1 cellular context compared by ENCODE assay signal in the genomic region with DNA sequence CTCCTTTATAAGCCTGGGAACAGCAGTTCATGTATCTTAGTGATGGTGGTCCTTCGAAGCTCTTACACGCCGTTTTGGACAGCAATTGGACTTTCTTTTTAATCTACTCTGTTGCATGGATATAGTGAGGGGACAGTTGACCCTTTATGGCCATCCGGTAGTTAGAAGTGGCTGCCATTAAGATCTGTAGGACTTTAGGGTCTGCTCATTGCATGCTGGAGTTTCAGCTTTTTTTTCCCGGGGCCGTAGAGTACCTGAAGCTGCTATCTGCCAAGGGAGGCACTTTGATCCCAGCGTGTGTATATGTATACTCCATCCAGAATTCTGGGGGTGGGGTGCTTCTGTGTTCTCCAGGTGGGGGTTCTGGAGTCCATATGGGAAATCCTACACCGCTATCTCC.
TF ChIP-seq lines count a peak whose summit lies in the region.

No MANE protein-coding gene starts in this region.

TF ChIP-seq in HCT116, 20 proteins besides CTCF, POLR2A, EP300 and RAD21 (continued from another document):
- TF ChIP-seq, protein P1, sequence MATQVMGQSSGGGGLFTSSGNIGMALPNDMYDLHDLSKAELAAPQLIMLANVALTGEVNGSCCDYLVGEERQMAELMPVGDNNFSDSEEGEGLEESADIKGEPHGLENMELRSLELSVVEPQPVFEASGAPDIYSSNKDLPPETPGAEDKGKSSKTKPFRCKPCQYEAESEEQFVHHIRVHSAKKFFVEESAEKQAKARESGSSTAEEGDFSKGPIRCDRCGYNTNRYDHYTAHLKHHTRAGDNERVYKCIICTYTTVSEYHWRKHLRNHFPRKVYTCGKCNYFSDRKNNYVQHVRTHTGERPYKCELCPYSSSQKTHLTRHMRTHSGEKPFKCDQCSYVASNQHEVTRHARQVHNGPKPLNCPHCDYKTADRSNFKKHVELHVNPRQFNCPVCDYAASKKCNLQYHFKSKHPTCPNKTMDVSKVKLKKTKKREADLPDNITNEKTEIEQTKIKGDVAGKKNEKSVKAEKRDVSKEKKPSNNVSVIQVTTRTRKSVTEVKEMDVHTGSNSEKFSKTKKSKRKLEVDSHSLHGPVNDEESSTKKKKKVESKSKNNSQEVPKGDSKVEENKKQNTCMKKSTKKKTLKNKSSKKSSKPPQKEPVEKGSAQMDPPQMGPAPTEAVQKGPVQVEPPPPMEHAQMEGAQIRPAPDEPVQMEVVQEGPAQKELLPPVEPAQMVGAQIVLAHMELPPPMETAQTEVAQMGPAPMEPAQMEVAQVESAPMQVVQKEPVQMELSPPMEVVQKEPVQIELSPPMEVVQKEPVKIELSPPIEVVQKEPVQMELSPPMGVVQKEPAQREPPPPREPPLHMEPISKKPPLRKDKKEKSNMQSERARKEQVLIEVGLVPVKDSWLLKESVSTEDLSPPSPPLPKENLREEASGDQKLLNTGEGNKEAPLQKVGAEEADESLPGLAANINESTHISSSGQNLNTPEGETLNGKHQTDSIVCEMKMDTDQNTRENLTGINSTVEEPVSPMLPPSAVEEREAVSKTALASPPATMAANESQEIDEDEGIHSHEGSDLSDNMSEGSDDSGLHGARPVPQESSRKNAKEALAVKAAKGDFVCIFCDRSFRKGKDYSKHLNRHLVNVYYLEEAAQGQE (IDR thresholded peaks at IDR 0.05; ENCODE audit: low read depth): no peak
- TF ChIP-seq, protein P2, sequence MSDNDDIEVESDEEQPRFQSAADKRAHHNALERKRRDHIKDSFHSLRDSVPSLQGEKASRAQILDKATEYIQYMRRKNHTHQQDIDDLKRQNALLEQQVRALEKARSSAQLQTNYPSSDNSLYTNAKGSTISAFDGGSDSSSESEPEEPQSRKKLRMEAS (IDR thresholded peaks at IDR 0.05): no peak
- no peak for TF ChIP-seq CEBPB (IDR thresholded peaks at IDR 0.05; ENCODE audit: low read depth)
- TF ChIP-seq POLR2AphosphoS5 (IDR thresholded peaks at IDR 0.05; ENCODE audit: low read depth, low read length): no peak
- no peak for TF ChIP-seq ELF1 (IDR thresholded peaks at IDR 0.05; ENCODE audit: borderline replicate concordance, low read depth)
- TF ChIP-seq, protein P3, sequence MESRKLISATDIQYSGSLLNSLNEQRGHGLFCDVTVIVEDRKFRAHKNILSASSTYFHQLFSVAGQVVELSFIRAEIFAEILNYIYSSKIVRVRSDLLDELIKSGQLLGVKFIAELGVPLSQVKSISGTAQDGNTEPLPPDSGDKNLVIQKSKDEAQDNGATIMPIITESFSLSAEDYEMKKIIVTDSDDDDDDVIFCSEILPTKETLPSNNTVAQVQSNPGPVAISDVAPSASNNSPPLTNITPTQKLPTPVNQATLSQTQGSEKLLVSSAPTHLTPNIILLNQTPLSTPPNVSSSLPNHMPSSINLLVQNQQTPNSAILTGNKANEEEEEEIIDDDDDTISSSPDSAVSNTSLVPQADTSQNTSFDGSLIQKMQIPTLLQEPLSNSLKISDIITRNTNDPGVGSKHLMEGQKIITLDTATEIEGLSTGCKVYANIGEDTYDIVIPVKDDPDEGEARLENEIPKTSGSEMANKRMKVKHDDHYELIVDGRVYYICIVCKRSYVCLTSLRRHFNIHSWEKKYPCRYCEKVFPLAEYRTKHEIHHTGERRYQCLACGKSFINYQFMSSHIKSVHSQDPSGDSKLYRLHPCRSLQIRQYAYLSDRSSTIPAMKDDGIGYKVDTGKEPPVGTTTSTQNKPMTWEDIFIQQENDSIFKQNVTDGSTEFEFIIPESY (IDR thresholded peaks at IDR 0.05; ENCODE audit: extremely low read depth, insufficient replicate concordance, low read length): no peak
- TF ChIP-seq ZFX (IDR thresholded peaks at IDR 0.05): no peak
- TF ChIP-seq SP1 (IDR thresholded peaks at IDR 0.05; ENCODE audit: low read depth): no peak
- TF ChIP-seq YY1 (IDR thresholded peaks at IDR 0.05; ENCODE audit: extremely low read depth, insufficient replicate concordance, low read depth, low read length): no peak
- no peak for TF ChIP-seq CBX3 (IDR thresholded peaks at IDR 0.05; ENCODE audit: low read depth)
- no peak for TF ChIP-seq EGR1 (IDR thresholded peaks at IDR 0.05; ENCODE audit: low read depth)
- TF ChIP-seq FOSL1 (IDR thresholded peaks at IDR 0.05; ENCODE audit: low read depth): no peak
